8 cellular contexts compared by ENCODE assay signal in the genomic region with DNA sequence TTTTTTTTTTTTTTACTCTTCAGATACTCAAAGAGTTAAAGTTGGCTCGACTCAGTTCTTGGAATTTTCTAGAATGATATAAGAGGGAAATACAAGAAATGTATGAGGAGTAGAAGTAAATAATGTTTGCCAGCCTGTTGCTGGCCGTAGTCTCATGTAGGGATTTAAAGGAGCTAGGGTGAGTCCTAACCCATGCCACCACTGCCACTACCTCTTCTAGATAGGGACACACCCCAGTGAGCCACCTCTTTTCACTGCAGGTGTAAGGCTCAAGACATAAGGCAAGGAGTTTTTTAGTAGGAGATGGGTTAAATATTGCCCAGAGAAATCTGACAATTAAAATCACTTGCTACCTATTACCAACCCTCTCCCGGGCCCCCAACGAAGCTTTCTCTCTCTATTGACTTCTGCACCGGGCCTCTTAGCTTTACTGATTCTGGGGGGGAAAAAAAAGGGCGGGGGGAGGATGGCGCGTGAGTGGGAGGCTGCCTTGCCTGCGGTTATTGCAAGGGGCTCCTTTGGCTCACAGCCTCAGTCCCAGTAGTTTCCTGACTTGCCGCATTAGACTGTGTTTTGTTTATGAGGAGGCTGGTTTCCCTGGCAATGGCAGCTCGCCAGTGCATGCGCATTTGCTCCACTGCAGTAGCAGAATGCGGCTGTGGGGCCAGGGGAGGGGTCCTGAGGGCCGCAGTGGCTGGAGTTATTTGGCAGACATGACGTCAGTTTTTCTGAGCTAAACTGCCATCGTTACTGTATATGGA. TPM values are rescaled to one million over a fixed set of nuclear protein-coding genes. Genes with fewer than 3 reads are reported as not detected.
DNase-seq lines count a peak whose midpoint lies in the region; ATAC-seq and TF ChIP-seq lines count a peak whose summit lies in the region.

No MANE protein-coding gene starts in this region.

- H3K14ac ChIP-seq in mesenchymal stem cell (ENCODE audit: low read length in 2 of 2), result no peak overlapping the region

- peak overlapping the region; percentile 84 for H3K9ac ChIP-seq in mesenchymal stem cell (ENCODE audit: low read length)

- H3K4me1 Mint-ChIP-seq in type B pancreatic cell (ENCODE audit: unreplicated experiment), result peaks cover 12% of the 10 kb centered on the region

- H2AK5ac ChIP-seq in mesenchymal stem cell (ENCODE audit: low read length, severe bottlenecking), result no peak overlapping the region

- H3K4me2 ChIP-seq in mesenchymal stem cell (ENCODE audit: low read length, poor library complexity, severe bottlenecking), result peak overlapping the region; percentile 63

- H3K4me1 ChIP-seq in mesenchymal stem cell (ENCODE audit: control insufficient read depth, insufficient read depth, low read depth, low read length), result peaks cover 1% of the 10 kb centered on the region

- H3K9me3 Mint-ChIP-seq in type B pancreatic cell, result peaks cover 5% of the 10 kb centered on the region

- H3K23ac ChIP-seq in mesenchymal stem cell (ENCODE audit: low read length in 2 of 2), result no peak overlapping the region

- no peak for ATAC-seq in GM21447 (IDR thresholded peaks at IDR 0.05; ENCODE audit: unreplicated experiment)

- H3K79me1 ChIP-seq in mesenchymal stem cell (replicated peaks; ENCODE audit: low read length, poor library complexity, severe bottlenecking), result no peaks in the 10 kb centered on the region

- no peaks in the 10 kb centered on the region for H3K9me3 ChIP-seq in mesenchymal stem cell (ENCODE audit: control insufficient read depth, low read length)

- no peak overlapping the region for H2BK15ac ChIP-seq in mesenchymal stem cell (ENCODE audit: low read depth, poor library complexity, severe bottlenecking)

- TF ChIP-seq CTCF in type B pancreatic cell (conservative IDR thresholded peaks at IDR 0.05), result no peak

- H4K91ac ChIP-seq in mesenchymal stem cell (ENCODE audit: low read length), result no peak overlapping the region

- H3K27me3 Mint-ChIP-seq in type B pancreatic cell, result peaks cover 15% of the 10 kb centered on the region

- H4K8ac ChIP-seq in mesenchymal stem cell (ENCODE audit: low read length), result no peak overlapping the region

- no peak overlapping the region for H2BK120ac ChIP-seq in mesenchymal stem cell (ENCODE audit: low read depth, low read length)

- H2BK12ac ChIP-seq in mesenchymal stem cell (ENCODE audit: low read length in 2 of 2), result peak overlapping the region in 1 of 2 experiments; percentile 94

- H3K36me3 Mint-ChIP-seq in type B pancreatic cell, result peaks cover 5% of the 10 kb centered on the region

- 6% methylated on average over 7 of the region's 16 CpGs for WGBS in mesenchymal stem cell

- H3K36me3 ChIP-seq in mesenchymal stem cell (ENCODE audit: control insufficient read depth in 1 of 2, insufficient read depth in 2 of 2, low read depth in 1 of 2, low read length in 2 of 2), result no peaks in the 10 kb centered on the region

- peaks cover 0 to 8% of the 10 kb centered on the region in 2 experiments for H3K27me3 ChIP-seq in mesenchymal stem cell (ENCODE audit: control insufficient read depth in 1 of 2, insufficient read depth in 1 of 2, low read length in 2 of 2)

- H3K4me3 Mint-ChIP-seq in type B pancreatic cell, result no peak overlapping the region

- peak; percentile 20 for DNase-seq in stimulated activated CD4-positive, alpha-beta T cell treated with anti-CD3 and anti-CD28 coated beads, Interleukin-15, amount 100 ng/mL, for 24 hours
- DNase-seq in stimulated activated CD4-positive, alpha-beta T cell treated with anti-CD3 and anti-CD28 coated beads, Interleukin-4, amount 100 ng/mL, for 1 hour, result no peak
- peak; percentile 19 for DNase-seq in SW480 (ENCODE audit: low spot score)
- peak; percentile 39 for DNase-seq in dedifferentiated amniotic fluid mesenchymal stem cell (ENCODE audit: extremely low spot score)
- DNase-seq in mesenchymal stem cell, result peak; percentile 96
- DNase-seq in type B pancreatic cell (ENCODE audit: extremely low spot score, unreplicated experiment), result peak; percentile 87
- no peak for DNase-seq in DMS79 treated with DMSO at 0.1 percent for 48 hours (lab: John Stamatoyannopoulos, UW)

- peak overlapping the region in 1 of 2 experiments; percentile 24 for H3K18ac ChIP-seq in mesenchymal stem cell (ENCODE audit: low read depth in 1 of 2, low read length in 2 of 2)

- H3K4me3 ChIP-seq in mesenchymal stem cell (ENCODE audit: insufficient read depth in 1 of 2, low read depth in 1 of 2, low read length in 2 of 2), result peak overlapping the region in 1 of 2 experiments; percentile 57

- no peak overlapping the region for H2BK5ac ChIP-seq in mesenchymal stem cell (ENCODE audit: low read depth, low read length, poor library complexity, severe bottlenecking)

- no peak overlapping the region for H2AFZ ChIP-seq in mesenchymal stem cell (ENCODE audit: low read depth, low read length)

- H3K27ac Mint-ChIP-seq in type B pancreatic cell, result no peak overlapping the region

- no peak overlapping the region for H3K4ac ChIP-seq in mesenchymal stem cell (ENCODE audit: low read depth in 1 of 2, low read length in 2 of 2)

- H3K27ac ChIP-seq in mesenchymal stem cell (ENCODE audit: low read length, poor library complexity, severe bottlenecking), result no peak overlapping the region

RNA-seq across cellular contexts. Expression of gene LINC00632, which starts 3.0 kb away (rescaled TPM):
- 73.7 TPM for polyA plus RNA-seq in mesenchymal stem cell (2013, experiment 1 of 2)
- 75.8 TPM for polyA plus RNA-seq in mesenchymal stem cell (2013, experiment 2 of 2)
- total RNA-seq in type B pancreatic cell (ENCODE audit: low replicate concordance), result 107 and 393 TPM in 2 replicates

Comparison
In these comparisons a context has a peak if more than half of its experiments do, and no peak if none do; other contexts are left out.
1. DNase-seq: peak in stimulated activated CD4-positive, alpha-beta T cell treated with anti-CD3 and anti-CD28 coated beads, Interleukin-15, amount 100 ng/mL, for 24 hours (single experiment), SW480 (single experiment), dedifferentiated amniotic fluid mesenchymal stem cell (single experiment), mesenchymal stem cell (single experiment) and type B pancreatic cell (single experiment); none in stimulated activated CD4-positive, alpha-beta T cell treated with anti-CD3 and anti-CD28 coated beads, Interleukin-4, amount 100 ng/mL, for 1 hour (single experiment) and DMS79 treated with DMSO at 0.1 percent for 48 hours (single experiment).